In the genomic region with DNA sequence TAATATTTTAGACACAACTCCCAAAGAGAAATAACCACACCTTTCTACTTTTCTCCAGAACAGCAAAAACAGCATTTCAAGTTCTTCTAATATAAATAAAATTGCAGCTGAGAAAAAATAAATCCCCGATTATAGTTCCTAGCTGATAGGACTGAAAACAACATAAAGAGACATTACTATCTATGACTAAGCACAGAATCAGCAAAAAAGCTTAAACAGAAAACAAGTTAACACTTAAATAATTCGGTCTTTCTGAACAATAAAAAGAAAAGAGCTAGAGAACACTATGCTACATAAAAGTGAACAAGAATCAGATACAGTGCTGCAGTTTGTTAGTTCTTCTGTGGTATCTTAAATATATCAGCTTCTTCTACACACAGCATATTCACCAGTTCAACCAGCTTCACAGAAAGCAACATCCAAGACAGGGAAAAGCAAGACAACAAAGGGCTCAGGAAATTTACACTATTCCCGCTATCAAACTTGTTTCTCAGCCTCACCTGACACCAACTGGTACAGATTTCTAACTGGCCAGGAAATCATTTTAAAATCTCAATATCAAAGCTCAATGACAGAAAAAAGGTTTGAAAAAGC, we compare ENCODE assay signal across 1 cellular context.
TF ChIP-seq lines count a peak whose summit lies in the region.

No MANE protein-coding gene starts in this region.

TF ChIP-seq in IMR-90, 13 proteins besides CTCF, POLR2A, EP300 and RAD21:
- TF ChIP-seq MAFK (IDR thresholded peaks at IDR 0.05; ENCODE audit: low read depth, low read length): peak; percentile 78
- TF ChIP-seq SMC3 (IDR thresholded peaks at IDR 0.05; ENCODE audit: low read depth, low read length): no peak
TF ChIP-seq in IMR-90: peak in this region for 1.
